In the genomic region with DNA sequence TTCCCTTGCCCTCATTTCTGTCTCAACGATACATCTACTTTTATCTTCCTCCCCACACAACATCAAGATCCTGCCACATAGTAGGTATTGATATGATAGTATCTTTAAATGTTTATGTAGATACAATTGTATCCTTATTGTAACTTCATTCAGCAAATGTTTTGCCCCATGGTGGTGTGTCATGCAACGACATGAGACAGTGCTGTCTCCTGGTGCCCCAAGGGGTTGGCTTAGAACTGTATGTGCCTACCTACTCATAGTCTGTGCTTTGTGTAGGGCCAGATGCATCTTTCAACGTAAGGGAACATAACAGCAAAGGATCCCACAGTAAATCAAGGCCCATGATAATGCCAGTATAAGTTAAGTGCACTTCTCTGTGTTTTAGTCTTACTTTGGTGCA, we compare ENCODE assay signal across 25 cellular contexts. TPM values are rescaled to one million over a fixed set of nuclear protein-coding genes. Genes with fewer than 3 reads are reported as not detected.
DNase-seq lines count a peak whose midpoint lies in the region; ATAC-seq lines count a peak whose summit lies in the region.
"Had no signal": no experiment of that assay in that cellular context is flagged by ENCODE, and none has a peak within 500 bp of the region (broad histone marks: within the 10 kb centered on the region; RNA-seq: fewer than 3 reads in every experiment).

No MANE protein-coding gene starts in this region.

- H3K27ac Mint-ChIP-seq in activated naive CD4-positive, alpha-beta T cell treated with anti-CD3 and anti-CD28 coated beads, Interleukin-2, amount 10 ng/mL, durations not matched to agents 7 days and 5 days: peak overlapping the region; percentile 91
- H3K27ac Mint-ChIP-seq in activated naive CD4-positive, alpha-beta T cell treated with anti-CD3 and anti-CD28 coated beads, Interleukin-2, amount 50 U/mL, for 72 hours: peak overlapping the region in 1 of 2 donors; percentile 95
- H3K27ac Mint-ChIP-seq in activated T-helper 17 cell treated with anti-CD3 and anti-CD28 coated beads, Interleukin-2, amount 50 U/mL, for 72 hours: peak overlapping the region; percentile 97
- H3K27ac Mint-ChIP-seq in stimulated activated effector memory CD8-positive, alpha-beta T cell treated with anti-CD3 and anti-CD28 coated beads, Interleukin-12 subunit alpha, Interleukin-12 subunit beta, amount 100 ng/mL, for 72 hours: peak overlapping the region; percentile 96
- H3K27ac Mint-ChIP-seq: natural killer cell, WTC11 had no signal

- H3K4me3 Mint-ChIP-seq in activated naive CD4-positive, alpha-beta T cell treated with anti-CD3 and anti-CD28 coated beads, Interleukin-2, amount 10 ng/mL, durations not matched to agents 7 days and 5 days: no peak overlapping the region
- H3K4me3 Mint-ChIP-seq in activated T-helper 17 cell treated with anti-CD3 and anti-CD28 coated beads, Interleukin-2, amount 50 U/mL, for 72 hours: no peak overlapping the region
- no peak overlapping the region for H3K4me3 Mint-ChIP-seq in stimulated activated effector memory CD8-positive, alpha-beta T cell treated with anti-CD3 and anti-CD28 coated beads, Interleukin-12 subunit alpha, Interleukin-12 subunit beta, amount 100 ng/mL, for 72 hours
- H3K4me3 Mint-ChIP-seq: WTC11 had no signal

- no peaks in the 10 kb centered on the region for H3K9me3 ChIP-seq in KOPT-K1 (ENCODE audit: insufficient read depth, low read length, poor library complexity, severe bottlenecking)
- H3K9me3 ChIP-seq: gastrocnemius medialis, SJSA1, suprapubic skin had no signal

- CTCF ChIA-PET in activated naive CD4-positive, alpha-beta T cell treated with anti-CD3 and anti-CD28 coated beads, Interleukin-2, amount 10 ng/mL, durations not matched to agents 7 days and 5 days (lab: Charles Lee): no interaction called here

- no peaks in the 10 kb centered on the region for H3K36me3 ChIP-seq in KOPT-K1 (ENCODE audit: insufficient read depth, low read length)
- H3K36me3 ChIP-seq: cardiac muscle cell, gastrocnemius medialis, suprapubic skin had no signal

- peaks cover 12% of the 10 kb centered on the region for H3K36me3 Mint-ChIP-seq in activated naive CD4-positive, alpha-beta T cell treated with anti-CD3 and anti-CD28 coated beads, Interleukin-2, amount 10 ng/mL, durations not matched to agents 7 days and 5 days
- peaks cover 13% of the 10 kb centered on the region in 2 donors for H3K36me3 Mint-ChIP-seq in activated naive CD4-positive, alpha-beta T cell treated with anti-CD3 and anti-CD28 coated beads, Interleukin-2, amount 50 U/mL, for 72 hours
- peaks cover 30% of the 10 kb centered on the region for H3K36me3 Mint-ChIP-seq in activated T-helper 17 cell treated with anti-CD3 and anti-CD28 coated beads, Interleukin-2, amount 50 U/mL, for 72 hours (ENCODE audit: low read depth)
- peaks cover 24% of the 10 kb centered on the region for H3K36me3 Mint-ChIP-seq in stimulated activated effector memory CD8-positive, alpha-beta T cell treated with anti-CD3 and anti-CD28 coated beads, Interleukin-12 subunit alpha, Interleukin-12 subunit beta, amount 100 ng/mL, for 72 hours
- H3K36me3 Mint-ChIP-seq: natural killer cell, WTC11 had no signal

- no peak for DNase-seq in activated naive CD4-positive, alpha-beta T cell treated with anti-CD3 and anti-CD28 coated beads, Interleukin-2, amount 10 ng/mL, durations not matched to agents 7 days and 5 days
- no peak for DNase-seq in activated naive CD4-positive, alpha-beta T cell treated with anti-CD3 and anti-CD28 coated beads, Interleukin-2, amount 50 U/mL, for 72 hours (ENCODE audit: low spot score in 2 of 2)
- DNase-seq in stimulated activated effector memory CD8-positive, alpha-beta T cell treated with anti-CD3 and anti-CD28 coated beads, Interleukin-12 subunit alpha, Interleukin-12 subunit beta, amount 100 ng/mL, for 72 hours (ENCODE audit: low spot score in 2 of 2): no peak
- no peak for DNase-seq in sciatic nerve (ENCODE audit: low spot score)
- DNase-seq: amygdala, COR-L47, DND-41, dorsolateral prefrontal cortex, gastrocnemius medialis, IMR-90, left cardiac atrium, mesenchymal stem cell, natural killer cell, NCI-H1694, NCI-H2227 treated with DMSO at 0.1 percent for 48 hours, NCI-H82, PC-3 had no signal

- intact Hi-C loops in sciatic nerve (cut with DNase I): no loop called here

- H3K9me3 Mint-ChIP-seq in activated naive CD4-positive, alpha-beta T cell treated with anti-CD3 and anti-CD28 coated beads, Interleukin-2, amount 10 ng/mL, durations not matched to agents 7 days and 5 days: no peaks in the 10 kb centered on the region
- H3K9me3 Mint-ChIP-seq in activated naive CD4-positive, alpha-beta T cell treated with anti-CD3 and anti-CD28 coated beads, Interleukin-2, amount 50 U/mL, for 72 hours: peaks cover 0 to 9% of the 10 kb centered on the region in 2 donors
- no peaks in the 10 kb centered on the region for H3K9me3 Mint-ChIP-seq in activated T-helper 17 cell treated with anti-CD3 and anti-CD28 coated beads, Interleukin-2, amount 50 U/mL, for 72 hours
- peaks cover 4% of the 10 kb centered on the region for H3K9me3 Mint-ChIP-seq in stimulated activated effector memory CD8-positive, alpha-beta T cell treated with anti-CD3 and anti-CD28 coated beads, Interleukin-12 subunit alpha, Interleukin-12 subunit beta, amount 100 ng/mL, for 72 hours
- H3K9me3 Mint-ChIP-seq: WTC11 had no signal

- no peak for ATAC-seq in activated naive CD4-positive, alpha-beta T cell treated with anti-CD3 and anti-CD28 coated beads, Interleukin-2, amount 50 U/mL, for 72 hours
- ATAC-seq in activated T-helper 17 cell treated with anti-CD3 and anti-CD28 coated beads, Interleukin-2, amount 50 U/mL, for 72 hours (replicated peaks): no peak
- no peak for ATAC-seq in stimulated activated effector memory CD8-positive, alpha-beta T cell treated with anti-CD3 and anti-CD28 coated beads, Interleukin-12 subunit alpha, Interleukin-12 subunit beta, amount 100 ng/mL, for 72 hours
- no peak for ATAC-seq in sciatic nerve
- no peak for ATAC-seq in GM21390 (IDR thresholded peaks at IDR 0.05; ENCODE audit: unreplicated experiment)
- ATAC-seq: gastrocnemius medialis, left cardiac atrium, natural killer cell, PC-3, WTC11 had no signal

- peaks cover 9% of the 10 kb centered on the region for H3K27me3 Mint-ChIP-seq in activated naive CD4-positive, alpha-beta T cell treated with anti-CD3 and anti-CD28 coated beads, Interleukin-2, amount 10 ng/mL, durations not matched to agents 7 days and 5 days
- no peaks in the 10 kb centered on the region for H3K27me3 Mint-ChIP-seq in activated T-helper 17 cell treated with anti-CD3 and anti-CD28 coated beads, Interleukin-2, amount 50 U/mL, for 72 hours

- H3K4me1 Mint-ChIP-seq in activated naive CD4-positive, alpha-beta T cell treated with anti-CD3 and anti-CD28 coated beads, Interleukin-2, amount 10 ng/mL, durations not matched to agents 7 days and 5 days: peaks cover 48% of the 10 kb centered on the region
- peaks cover 23% of the 10 kb centered on the region for H3K4me1 Mint-ChIP-seq in activated T-helper 17 cell treated with anti-CD3 and anti-CD28 coated beads, Interleukin-2, amount 50 U/mL, for 72 hours
- H3K4me1 Mint-ChIP-seq in stimulated activated effector memory CD8-positive, alpha-beta T cell treated with anti-CD3 and anti-CD28 coated beads, Interleukin-12 subunit alpha, Interleukin-12 subunit beta, amount 100 ng/mL, for 72 hours: peaks cover 31% of the 10 kb centered on the region

- H3K27ac ChIP-seq in KOPT-K1 (ENCODE audit: low read depth, low read length, poor library complexity, severe bottlenecking): peak overlapping the region; percentile 97
- H3K27ac ChIP-seq: cardiac muscle cell, gastrocnemius medialis, parathyroid adenoma, SJSA1, suprapubic skin had no signal

RNA-seq across cellular contexts. Expression of a gene that starts 2.8 kb away (rescaled TPM):
- total RNA-seq in activated naive CD4-positive, alpha-beta T cell treated with anti-CD3 and anti-CD28 coated beads, Interleukin-2, amount 50 U/mL, for 72 hours: 100 to 1,000 TPM in 1 of 2 donors, 10 to 100 TPM in 1; 83.0 to 158 TPM
- 100 to 1,000 TPM; 139 to 197 TPM for total RNA-seq in activated T-helper 17 cell treated with anti-CD3 and anti-CD28 coated beads, Interleukin-2, amount 50 U/mL, for 72 hours
- 88.3 TPM for total RNA-seq in sciatic nerve
